In genomic region chr6:14180609-14181008, GRCh38 we compare ENCODE assay signal across 17 cellular contexts.
"Had no signal": no experiment of that assay in that cellular context is flagged by ENCODE, and none has a peak within 500 bp of the region (broad histone marks: within the 10 kb centered on the region; RNA-seq: fewer than 3 reads in every experiment).

No MANE protein-coding gene starts in this region.

- H3K9me3 Mint-ChIP-seq: naive thymus-derived CD8-positive, alpha-beta T cell; stimulated activated naive B cell treated with anti-CD40 and anti-IgM and Interleukin-4, amounts not matched to agents 10 μg/mL and 1 μg/mL and 100 μg/mL, for 72 hours had no signal

- H3K4me3 Mint-ChIP-seq: naive thymus-derived CD8-positive, alpha-beta T cell; nephron progenitor cell; stimulated activated naive B cell treated with anti-CD40 and anti-IgM and Interleukin-4, amounts not matched to agents 10 μg/mL and 1 μg/mL and 100 μg/mL, for 72 hours had no signal

- DNase-seq: dorsolateral prefrontal cortex; effector CD4-positive, alpha-beta T cell; gastrocnemius medialis; head of caudate nucleus; left ventricle myocardium superior; lower lobe of right lung; naive thymus-derived CD8-positive, alpha-beta T cell; nephron progenitor cell; nucleus accumbens; stimulated activated CD4-positive, alpha-beta T cell treated with anti-CD3 and anti-CD28 coated beads, Interleukin-12 subunit alpha, Interleukin-12 subunit beta, amount 100 ng/mL, for 4 hours; stimulated activated CD4-positive, alpha-beta T cell treated with anti-CD3 and anti-CD28 coated beads, Interleukin-2, amount 100 ng/mL, for 24 hours; stimulated activated CD4-positive, alpha-beta T cell treated with anti-CD3 and anti-CD28 coated beads, Interleukin-4, amount 100 ng/mL, for 24 hours; stimulated activated naive B cell treated with anti-CD40 and anti-IgM and Interleukin-4, amounts not matched to agents 10 μg/mL and 1 μg/mL and 100 μg/mL, for 72 hours; stomach; thyroid gland; trophoblast cell had no signal

- H3K36me3 Mint-ChIP-seq: naive thymus-derived CD8-positive, alpha-beta T cell had no signal

- ATAC-seq: gastrocnemius medialis; left ventricle myocardium superior; lower lobe of right lung; naive thymus-derived CD8-positive, alpha-beta T cell; sciatic nerve; stimulated activated naive B cell treated with anti-CD40 and anti-IgM and Interleukin-4, amounts not matched to agents 10 μg/mL and 1 μg/mL and 100 μg/mL, for 72 hours had no signal

- H3K27me3 Mint-ChIP-seq: stimulated activated naive B cell treated with anti-CD40 and anti-IgM and Interleukin-4, amounts not matched to agents 10 μg/mL and 1 μg/mL and 100 μg/mL, for 72 hours had no signal
